ENCODE assay signal across 11 cellular contexts in the genomic region with DNA sequence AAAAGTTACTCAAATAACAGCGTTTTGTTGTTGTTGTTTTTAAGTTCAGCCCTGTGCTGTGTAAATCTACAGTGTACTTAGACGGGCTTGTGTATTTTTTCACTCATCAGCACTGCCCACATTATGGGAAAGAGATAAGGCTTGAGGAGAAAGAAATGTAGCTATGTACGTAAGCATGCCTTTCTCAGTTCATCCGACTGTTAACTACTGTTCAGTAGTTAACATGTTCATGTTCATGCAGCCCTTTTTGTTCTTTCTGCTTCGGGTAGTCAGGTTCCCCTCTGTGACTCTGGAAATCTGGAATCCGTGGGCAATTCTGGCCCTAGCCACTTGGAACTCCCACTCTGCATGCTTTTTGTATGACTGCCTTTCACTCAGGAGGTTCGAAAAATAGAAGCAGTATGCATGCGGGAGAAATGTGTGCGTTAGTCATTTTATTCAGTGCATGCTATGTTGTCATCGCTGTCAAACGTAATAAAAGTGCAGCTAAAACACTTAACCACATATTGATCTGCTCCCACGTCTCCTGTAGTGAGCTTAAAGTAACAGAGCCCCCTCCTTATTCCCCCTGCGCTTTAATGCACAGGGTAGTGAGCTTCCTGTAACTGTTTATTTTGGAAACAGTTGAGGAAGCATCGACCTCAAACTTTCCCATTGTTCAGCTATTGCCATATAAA.
DNase-seq lines count a peak whose midpoint lies in the region; ATAC-seq and TF ChIP-seq lines count a peak whose summit lies in the region.
"Had no signal": no experiment of that assay in that cellular context is flagged by ENCODE, and none has a peak within 500 bp of the region (broad histone marks: within the 10 kb centered on the region; RNA-seq: fewer than 3 reads in every experiment).

No MANE protein-coding gene starts in this region.

- no peaks in the 10 kb centered on the region for H3K9me3 Mint-ChIP-seq in neural crest cell
- H3K9me3 Mint-ChIP-seq in activated T-helper 1 cell treated with anti-CD3 and anti-CD28 coated beads, Interleukin-12 subunit alpha, Interleukin-12 subunit beta, Interleukin-2, Interleukin-4 antibody, amounts not matched to agents 30 ng/mL and 10 ng/mL and 1 ng/mL, durations not matched to agents 14 hours and 24 hours and 36 hours, result no peaks in the 10 kb centered on the region
- H3K9me3 Mint-ChIP-seq: CD4-positive, CD25-positive, alpha-beta regulatory T cell had no signal

- TF ChIP-seq CTCF in epithelial cell of esophagus (IDR thresholded peaks at IDR 0.05; ENCODE audit: insufficient read depth, low read depth, low read length, missing control alignments) (no peak), neural crest cell (conservative IDR thresholded peaks at IDR 0.05) (no peak), mucosa of descending colon (IDR thresholded peaks at IDR 0.05) (no peak)

- no peaks in the 10 kb centered on the region for H3K36me3 Mint-ChIP-seq in neural crest cell (ENCODE audit: low read depth)
- H3K36me3 Mint-ChIP-seq in activated T-helper 1 cell treated with anti-CD3 and anti-CD28 coated beads, Interleukin-12 subunit alpha, Interleukin-12 subunit beta, Interleukin-2, Interleukin-4 antibody, amounts not matched to agents 30 ng/mL and 10 ng/mL and 1 ng/mL, durations not matched to agents 14 hours and 24 hours and 36 hours (ENCODE audit: low read depth), result no peaks in the 10 kb centered on the region
- H3K36me3 Mint-ChIP-seq: CD4-positive, CD25-positive, alpha-beta regulatory T cell had no signal

- peaks cover 64% of the 10 kb centered on the region for H3K4me1 Mint-ChIP-seq in neural crest cell
- H3K4me1 Mint-ChIP-seq in activated T-helper 1 cell treated with anti-CD3 and anti-CD28 coated beads, Interleukin-12 subunit alpha, Interleukin-12 subunit beta, Interleukin-2, Interleukin-4 antibody, amounts not matched to agents 30 ng/mL and 10 ng/mL and 1 ng/mL, durations not matched to agents 14 hours and 24 hours and 36 hours (ENCODE audit: low read depth), result no peaks in the 10 kb centered on the region

- no peaks in the 10 kb centered on the region for H3K4me1 ChIP-seq in mucosa of descending colon (ENCODE audit: low read depth)

- no peaks in the 10 kb centered on the region for H3K36me3 ChIP-seq in MG63
- H3K36me3 ChIP-seq in mucosa of descending colon (ENCODE audit: low read depth), result no peaks in the 10 kb centered on the region

- ATAC-seq in GM18517 (IDR thresholded peaks at IDR 0.05; ENCODE audit: unreplicated experiment), result no peak
- ATAC-seq in mucosa of descending colon, result no peak

- no peaks in the 10 kb centered on the region for H3K27me3 ChIP-seq in MG63

- no peak overlapping the region for H3K4me3 Mint-ChIP-seq in neural crest cell
- no peak overlapping the region for H3K4me3 Mint-ChIP-seq in activated T-helper 1 cell treated with anti-CD3 and anti-CD28 coated beads, Interleukin-12 subunit alpha, Interleukin-12 subunit beta, Interleukin-2, Interleukin-4 antibody, amounts not matched to agents 30 ng/mL and 10 ng/mL and 1 ng/mL, durations not matched to agents 14 hours and 24 hours and 36 hours
- H3K4me3 Mint-ChIP-seq: CD4-positive, CD25-positive, alpha-beta regulatory T cell had no signal

- DNase-seq in AG08396 (ENCODE audit: low spot score), result peak; percentile 67
- DNase-seq in MG63, result peak; percentile 55
- peak; percentile 52 for DNase-seq in epithelial cell of esophagus (ENCODE audit: low read depth)
- DNase-seq in neural crest cell (ENCODE audit: low read depth, low spot score), result no peak
- no peak for DNase-seq in mucosa of gallbladder (ENCODE audit: low spot score)
- no peak for DNase-seq in mucosa of descending colon
- DNase-seq in activated T-helper 1 cell treated with anti-CD3 and anti-CD28 coated beads, Interleukin-12 subunit alpha, Interleukin-12 subunit beta, Interleukin-2, Interleukin-4 antibody, amounts not matched to agents 30 ng/mL and 10 ng/mL and 1 ng/mL, durations not matched to agents 14 hours and 24 hours and 36 hours (ENCODE audit: low spot score), result no peak
- DNase-seq: CD4-positive, CD25-positive, alpha-beta regulatory T cell; NCI-H2171 treated with DMSO at 0.1 percent for 48 hours; stimulated activated CD4-positive, alpha-beta T cell treated with anti-CD3 and anti-CD28 coated beads, Interleukin-2, amount 100 ng/mL, for 48 hours had no signal

- H3K27ac Mint-ChIP-seq in neural crest cell (ENCODE audit: unreplicated experiment), result peak overlapping the region; percentile 5
- no peak overlapping the region for H3K27ac Mint-ChIP-seq in activated T-helper 1 cell treated with anti-CD3 and anti-CD28 coated beads, Interleukin-12 subunit alpha, Interleukin-12 subunit beta, Interleukin-2, Interleukin-4 antibody, amounts not matched to agents 30 ng/mL and 10 ng/mL and 1 ng/mL, durations not matched to agents 14 hours and 24 hours and 36 hours
- H3K27ac Mint-ChIP-seq: CD4-positive, CD25-positive, alpha-beta regulatory T cell had no signal

- H3K4me3 ChIP-seq in MG63 (no peak overlapping the region), epithelial cell of esophagus (ENCODE audit: low read length) (no peak overlapping the region), mucosa of descending colon (no peak overlapping the region)

- no peaks in the 10 kb centered on the region for H3K27me3 Mint-ChIP-seq in neural crest cell (ENCODE audit: low read depth)
- H3K27me3 Mint-ChIP-seq in activated T-helper 1 cell treated with anti-CD3 and anti-CD28 coated beads, Interleukin-12 subunit alpha, Interleukin-12 subunit beta, Interleukin-2, Interleukin-4 antibody, amounts not matched to agents 30 ng/mL and 10 ng/mL and 1 ng/mL, durations not matched to agents 14 hours and 24 hours and 36 hours (ENCODE audit: insufficient read depth), result peaks cover 37% of the 10 kb centered on the region

- no peaks in the 10 kb centered on the region for H3K9me3 ChIP-seq in MG63
- no peaks in the 10 kb centered on the region for H3K9me3 ChIP-seq in mucosa of descending colon

- intact Hi-C loops in mucosa of descending colon (cut with DNase I, micrococcal nuclease), result no loop called here
- intact Hi-C loops in activated T-helper 1 cell treated with anti-CD3 and anti-CD28 coated beads, Interleukin-12 subunit alpha, Interleukin-12 subunit beta, Interleukin-2, Interleukin-4 antibody, amounts not matched to agents 30 ng/mL and 10 ng/mL and 1 ng/mL, durations not matched to agents 14 hours and 24 hours and 36 hours (cut with micrococcal nuclease), result no loop called here

Comparison
In these comparisons a context has a peak if more than half of its experiments do, and no peak if none do; other contexts are left out.
1. DNase-seq: peak in AG08396 (single experiment), MG63 (single experiment) and epithelial cell of esophagus (single experiment); none in neural crest cell (single experiment), mucosa of gallbladder (single experiment), mucosa of descending colon (0 of 3) and activated T-helper 1 cell treated with anti-CD3 and anti-CD28 coated beads, Interleukin-12 subunit alpha, Interleukin-12 subunit beta, Interleukin-2, Interleukin-4 antibody, amounts not matched to agents 30 ng/mL and 10 ng/mL and 1 ng/mL, durations not matched to agents 14 hours and 24 hours and 36 hours (single experiment).